ENCODE assay signal across 21 cellular contexts in genomic region chr11:108629274-108629673, GRCh38. TPM values are rescaled to one million over a fixed set of nuclear protein-coding genes. Genes with fewer than 3 reads are reported as not detected.
DNase-seq lines count a peak whose midpoint lies in the region; ATAC-seq and TF ChIP-seq lines count a peak whose summit lies in the region.
"Had no signal": no experiment of that assay in that cellular context is flagged by ENCODE, and none has a peak within 500 bp of the region (broad histone marks: within the 10 kb centered on the region; RNA-seq: fewer than 3 reads in every experiment).

No MANE protein-coding gene starts in this region.

- peak overlapping the region; percentile 13 for H2BK12ac ChIP-seq in trophoblast cell (ENCODE audit: low read length)

- H3K27ac Mint-ChIP-seq in stimulated activated effector memory CD8-positive, alpha-beta T cell treated with anti-CD3 and anti-CD28 coated beads, Interleukin-12 subunit alpha, Interleukin-12 subunit beta, amount 100 ng/mL, for 72 hours: no peak overlapping the region
- H3K27ac Mint-ChIP-seq: CD14-positive monocyte; CD4-positive, CD25-positive, alpha-beta regulatory T cell; CD8-positive, alpha-beta memory T cell had no signal

- H3K79me1 ChIP-seq in trophoblast cell (ENCODE audit: low read length): peaks cover 6% of the 10 kb centered on the region

- no peak overlapping the region for H4K12ac ChIP-seq in trophoblast cell (ENCODE audit: low read depth, low read length)

- H3K4me1 Mint-ChIP-seq in stimulated activated effector memory CD8-positive, alpha-beta T cell treated with anti-CD3 and anti-CD28 coated beads, Interleukin-12 subunit alpha, Interleukin-12 subunit beta, amount 100 ng/mL, for 72 hours: peaks cover 8% of the 10 kb centered on the region
- H3K4me1 Mint-ChIP-seq: CD14-positive monocyte had no signal

- no peak overlapping the region for H4K91ac ChIP-seq in trophoblast cell (ENCODE audit: low read depth, low read length)

- H3K27me3 ChIP-seq in trophoblast cell (ENCODE audit: insufficient read depth, low read length): no peaks in the 10 kb centered on the region
- H3K27me3 ChIP-seq: BE2C, BLaER1 had no signal

- H3K36me3 Mint-ChIP-seq in stimulated activated effector memory CD8-positive, alpha-beta T cell treated with anti-CD3 and anti-CD28 coated beads, Interleukin-12 subunit alpha, Interleukin-12 subunit beta, amount 100 ng/mL, for 72 hours: no peaks in the 10 kb centered on the region
- H3K36me3 Mint-ChIP-seq: CD14-positive monocyte; CD4-positive, alpha-beta memory T cell; CD4-positive, CD25-positive, alpha-beta regulatory T cell had no signal

- no peak overlapping the region for H3K27ac ChIP-seq in trophoblast cell (ENCODE audit: low read depth, low read length)
- H3K27ac ChIP-seq: BLaER1 had no signal

- no peak for TF ChIP-seq CTCF in mucosa of descending colon (IDR thresholded peaks at IDR 0.05)

- peak in 1 of 3 donors; percentile 55 for DNase-seq in mucosa of descending colon
- DNase-seq in trophoblast cell: no peak
- DNase-seq in NCI-H2029 treated with DMSO at 0.1 percent for 48 hours (lab: John Stamatoyannopoulos, UW): no peak
- no peak for DNase-seq in stimulated activated effector memory CD8-positive, alpha-beta T cell treated with anti-CD3 and anti-CD28 coated beads, Interleukin-12 subunit alpha, Interleukin-12 subunit beta, amount 100 ng/mL, for 72 hours (ENCODE audit: low spot score in 2 of 2)
- DNase-seq in amygdala (lab: John Stamatoyannopoulos, UW): no peak
- DNase-seq: 8988T; ACHN; BE2C; C1 segment of cervical spinal cord; CD4-positive, alpha-beta memory T cell; CD4-positive, CD25-positive, alpha-beta regulatory T cell; CD8-positive, alpha-beta memory T cell; COR-L47; DMS 273 treated with DMSO at 0.1 percent for 48 hours; DMS153; DMS79 treated with DMSO at 0.1 percent for 48 hours; GF-D8 had no signal

- ATAC-seq in esophagus mucosa (peak; percentile 37), mucosa of descending colon (peak; percentile 70), HG03469 (IDR thresholded peaks at IDR 0.05; ENCODE audit: unreplicated experiment) (no peak)
- no peak for ATAC-seq in stimulated activated effector memory CD8-positive, alpha-beta T cell treated with anti-CD3 and anti-CD28 coated beads, Interleukin-12 subunit alpha, Interleukin-12 subunit beta, amount 100 ng/mL, for 72 hours

- no peak overlapping the region for H3K18ac ChIP-seq in trophoblast cell (ENCODE audit: low read length)

- H2AFZ ChIP-seq in trophoblast cell (ENCODE audit: insufficient read depth, low read length, poor library complexity): no peak overlapping the region

- no CpG with 5 or more reads among the region's 3 CpGs for WGBS in trophoblast cell (ENCODE audit: extremely low coverage, insufficient coverage, insufficient read length)

- H2AK5ac ChIP-seq in trophoblast cell (ENCODE audit: low read length): peak overlapping the region; percentile 30

- no peak overlapping the region for H3K4ac ChIP-seq in trophoblast cell (ENCODE audit: low read depth, low read length)

- intact Hi-C loops in mucosa of descending colon (cut with DNase I, micrococcal nuclease): no loop called here

- no peak overlapping the region for H3K4me2 ChIP-seq in trophoblast cell (ENCODE audit: low read length)
- H3K4me2 ChIP-seq: BLaER1 had no signal

- no peak overlapping the region for H2BK5ac ChIP-seq in trophoblast cell (ENCODE audit: low read depth, low read length, poor library complexity)

- peaks cover 4% of the 10 kb centered on the region for H3K4me1 ChIP-seq in mucosa of descending colon (ENCODE audit: low read depth)
- peaks cover 0 to 3% of the 10 kb centered on the region in 2 experiments for H3K4me1 ChIP-seq in trophoblast cell (ENCODE audit: control insufficient read depth in 1 of 2, insufficient read depth in 2 of 2, low read length in 2 of 2)
- H3K4me1 ChIP-seq: BE2C, BLaER1 had no signal

- no peak overlapping the region for H3K4me3 Mint-ChIP-seq in stimulated activated effector memory CD8-positive, alpha-beta T cell treated with anti-CD3 and anti-CD28 coated beads, Interleukin-12 subunit alpha, Interleukin-12 subunit beta, amount 100 ng/mL, for 72 hours
- H3K4me3 Mint-ChIP-seq: CD14-positive monocyte; CD4-positive, alpha-beta memory T cell; CD4-positive, CD25-positive, alpha-beta regulatory T cell; CD8-positive, alpha-beta memory T cell had no signal

- no peaks in the 10 kb centered on the region for H3K9me3 Mint-ChIP-seq in stimulated activated effector memory CD8-positive, alpha-beta T cell treated with anti-CD3 and anti-CD28 coated beads, Interleukin-12 subunit alpha, Interleukin-12 subunit beta, amount 100 ng/mL, for 72 hours

- H3K79me2 ChIP-seq in trophoblast cell (ENCODE audit: control insufficient read depth, insufficient read depth, low read length, poor library complexity): peaks cover 2% of the 10 kb centered on the region

- H3K23ac ChIP-seq in trophoblast cell (ENCODE audit: low read length): no peak overlapping the region

- H3K14ac ChIP-seq in trophoblast cell (ENCODE audit: low read length): no peak overlapping the region

- no peak overlapping the region for H3K9ac ChIP-seq in trophoblast cell (ENCODE audit: low read length)
- H3K9ac ChIP-seq: BLaER1 had no signal

- no peak overlapping the region for H2BK120ac ChIP-seq in trophoblast cell (ENCODE audit: insufficient read depth, low read length, poor library complexity)

- H4K8ac ChIP-seq in trophoblast cell (ENCODE audit: low read depth, low read length): no peak overlapping the region

- no peaks in the 10 kb centered on the region for H3K36me3 ChIP-seq in mucosa of descending colon (ENCODE audit: low read depth)
- peaks cover 0 to 3% of the 10 kb centered on the region in 2 experiments for H3K36me3 ChIP-seq in trophoblast cell (ENCODE audit: control insufficient read depth in 1 of 2, insufficient read depth in 2 of 2, low read length in 2 of 2)
- H3K36me3 ChIP-seq: BE2C, BLaER1 had no signal

- H3K4me3 ChIP-seq in mucosa of descending colon (no peak overlapping the region), trophoblast cell (ENCODE audit: low read depth, low read length) (no peak overlapping the region)
- H3K4me3 ChIP-seq: BLaER1 had no signal

- H3K9me3 ChIP-seq in mucosa of descending colon (peaks cover 5% of the 10 kb centered on the region), trophoblast cell (ENCODE audit: insufficient read depth, low read depth, low read length) (peaks cover 16% of the 10 kb centered on the region)
- H3K9me3 ChIP-seq: BE2C had no signal

RNA-seq across cellular contexts. Expression of gene DDX10, which starts 35.6 kb away (rescaled TPM):
- total RNA-seq in esophagus mucosa (16.1 TPM), mucosa of descending colon (10 to 100 TPM; 16.1 to 18.3 (median 17.3) TPM)
- polyA plus RNA-seq in trophoblast cell (2013): 25.7 and 27.8 TPM in 2 replicates

RNA-seq across cellular contexts. Expression of gene EXPH5, which starts 35.7 kb away (rescaled TPM):
- total RNA-seq in esophagus mucosa (24.6 TPM), mucosa of descending colon (10 to 100 TPM; 22.4 to 79.3 (median 26.1) TPM)
- polyA plus RNA-seq in trophoblast cell (2013): 15.8 and 16.3 TPM in 2 replicates

Comparison
In these comparisons a context has a peak if more than half of its experiments do, and no peak if none do; other contexts are left out.
1. ATAC-seq: peak in esophagus mucosa (single experiment) and mucosa of descending colon (single experiment); none in HG03469 (single experiment) and stimulated activated effector memory CD8-positive, alpha-beta T cell treated with anti-CD3 and anti-CD28 coated beads, Interleukin-12 subunit alpha, Interleukin-12 subunit beta, amount 100 ng/mL, for 72 hours (single experiment).